Comparison of ENCODE assay signal across 8 cellular contexts in genomic region chr1:39268112-39268581, GRCh38.
DNase-seq lines count a peak whose midpoint lies in the region; ATAC-seq and TF ChIP-seq lines count a peak whose summit lies in the region.

No MANE protein-coding gene starts in this region.

- DNase-seq in A673 (ENCODE audit: low spot score) (peak; percentile 43), GM12865 (ENCODE audit: low read depth) (peak; percentile 83), NCI-H226 (peak; percentile 71), T47D (ENCODE audit: low read depth in 1 of 2, low spot score in 1 of 2) (peak; percentile 16 to 53), skeletal muscle cell (ENCODE audit: low read depth) (peak; percentile 69), NCI-H524 treated with DMSO at 0.1 percent for 48 hours (lab: John Stamatoyannopoulos, UW) (no peak)

- no peak overlapping the region for H3K4me3 ChIP-seq in A673 (ENCODE audit: low read depth, low read length, poor library complexity, severe bottlenecking)
- H3K4me3 ChIP-seq in GM12865 (ENCODE audit: low read depth, low read length): peak overlapping the region; percentile 61
- H3K4me3 ChIP-seq in iPS-18c (ENCODE audit: insufficient read depth, low read depth, low read length): peak overlapping the region; percentile 38
- H3K4me3 ChIP-seq in skeletal muscle cell (ENCODE audit: low read depth, low read length): peak overlapping the region; percentile 37

- in situ Hi-C loops in T47D (cut with HindIII; ENCODE audit: low pct_unique_long_range_greater_than_20kb, low sequenced_read_pairs): no loop called here

- no peak for ATAC-seq in HG03095 (IDR thresholded peaks at IDR 0.05; ENCODE audit: unreplicated experiment)

- peak overlapping the region; percentile 10 for H3K27ac ChIP-seq in A673 (ENCODE audit: low read depth, low read length, poor library complexity, severe bottlenecking)

- H3K9me3 ChIP-seq in A673 (ENCODE audit: low read depth, low read length, poor library complexity, severe bottlenecking) (no peaks in the 10 kb centered on the region), iPS-18c (ENCODE audit: control insufficient read depth, insufficient read depth, low read length) (no peaks in the 10 kb centered on the region)

- CTCF ChIA-PET in A673 (lab: Charles Lee): interaction anchor here (0.6 to 1.3 kb wide), 3 partner anchors 143 to 1861 kb away, joined by 3 to 9 read pairs (median 3); no protein-coding TSS in a partner anchor

- BruUV-seq in A673 (replicated peaks; lab: Mats Ljungman, UMichigan): no TSS peak

- H3K36me3 ChIP-seq in A673 (ENCODE audit: insufficient read depth, low read length, poor library complexity, severe bottlenecking): no peaks in the 10 kb centered on the region

- POLR2A ChIA-PET in A673 (lab: Charles Lee; ENCODE audit: low non-redundant PET): no interaction called here

- H3K27me3 ChIP-seq in A673 (replicated peaks; ENCODE audit: insufficient read depth, low read depth, low read length, poor library complexity): no peaks in the 10 kb centered on the region

- TF ChIP-seq CTCF in A673 (conservative IDR thresholded peaks at IDR 0.05; ENCODE audit: low read depth, low read length) (no peak), GM12865 (IDR thresholded peaks at IDR 0.05; ENCODE audit: insufficient read depth, low read depth, low read length, missing control alignments) (no peak)

- H3K4me1 ChIP-seq in A673 (ENCODE audit: insufficient read depth, low read length, poor library complexity, severe bottlenecking): peaks cover 23% of the 10 kb centered on the region

- intact Hi-C loops in A673 (cut with micrococcal nuclease; ENCODE audit: unreplicated experiment): no loop called here
